In the genomic region with DNA sequence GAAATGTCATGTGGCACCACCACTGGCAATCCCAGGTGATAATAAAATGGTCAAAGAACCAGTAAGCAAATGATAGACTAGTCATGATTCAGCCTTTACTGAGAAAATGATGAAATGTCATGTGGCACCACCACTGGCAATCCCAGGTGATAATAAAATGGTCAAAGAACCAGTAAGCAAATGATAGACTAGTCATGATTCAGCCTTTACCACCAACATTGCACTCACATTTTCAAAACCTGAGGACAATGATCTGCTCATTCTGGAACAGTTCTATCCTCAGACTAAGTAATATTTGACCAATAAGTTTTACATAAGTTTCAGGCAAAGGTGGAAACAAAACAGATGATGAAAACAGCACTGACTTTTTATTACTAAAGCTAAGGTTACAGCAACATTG, we compare ENCODE assay signal across 7 cellular contexts. TPM values are rescaled to one million over a fixed set of nuclear protein-coding genes. Genes with fewer than 3 reads are reported as not detected.
DNase-seq lines count a peak whose midpoint lies in the region; ATAC-seq and TF ChIP-seq lines count a peak whose summit lies in the region.
"Not testable (repeated sequence)": the region's sequence is repeated elsewhere in the genome, so short reads cannot be mapped to it uniquely, and the experiment has no call there.

No MANE protein-coding gene starts in this region.

- H3K36me3 ChIP-seq in IMR-90 (ENCODE audit: control insufficient read depth, insufficient read depth, low read length); mammary epithelial cell (ENCODE audit: insufficient read depth, low read length): not testable (repeated sequence)

- H2AK9ac ChIP-seq in IMR-90 (replicated peaks; ENCODE audit: low read depth, low read length, poor library complexity), result not testable (repeated sequence)

- not testable (repeated sequence) for H2BK20ac ChIP-seq in IMR-90 (ENCODE audit: low read depth, low read length)

- H3K27me3 ChIP-seq in IMR-90 (ENCODE audit: control insufficient read depth, insufficient read depth, low read length); mammary epithelial cell (ENCODE audit: insufficient read depth, low read length): not testable (repeated sequence)
- H3K27me3 ChIP-seq in foreskin keratinocyte, result peaks cover 35% of the 10 kb centered on the region

- TF ChIP-seq POLR2A in IMR-90 (IDR thresholded peaks at IDR 0.05; ENCODE audit: low read depth, low read length), result not testable (repeated sequence)

- not testable (repeated sequence) for H3K36me3 Mint-ChIP-seq in activated CD4-positive, alpha-beta T cell treated with anti-CD3 and anti-CD28 coated beads for 36 hours (ENCODE audit: low read depth); activated T-cell treated with anti-CD3 and anti-CD28 coated beads, Interleukin-2, amount 50 U/mL, for 72 hours (ENCODE audit: insufficient read depth in 2 of 2)

- H4K5ac ChIP-seq in IMR-90 (ENCODE audit: low read depth, low read length), result not testable (repeated sequence)

- H4K20me1 ChIP-seq in IMR-90 (ENCODE audit: insufficient read depth, low read length); mammary epithelial cell (ENCODE audit: insufficient read depth, low read length): not testable (repeated sequence)

- intact Hi-C loops in IMR-90 (cut with micrococcal nuclease); activated CD4-positive, alpha-beta T cell treated with anti-CD3 and anti-CD28 coated beads for 36 hours (cut with DNase I, micrococcal nuclease); mammary epithelial cell (cut with micrococcal nuclease): not testable (repeated sequence)

- H2AFZ ChIP-seq in IMR-90 (replicated peaks; ENCODE audit: low read length, poor library complexity), result not testable (repeated sequence)
- H2AFZ ChIP-seq in mammary epithelial cell (ENCODE audit: low read depth, low read length), result peak overlapping the region; percentile 7

- in situ Hi-C loops in Caki2 (cut with HindIII; ENCODE audit: low pct_unique_long_range_greater_than_20kb, low sequenced_read_pairs); IMR-90 (cut with MboI; ENCODE audit: low sequenced_read_pairs); mammary epithelial cell (cut with MboI; ENCODE audit: low sequenced_read_pairs in 2 of 2): not testable (repeated sequence)

- peaks cover 0 to 34% of the 10 kb centered on the region in 2 experiments; a peak in 2 of 4 replicates for H3K79me1 ChIP-seq in IMR-90 (ENCODE audit: low read depth in 1 of 2, low read length in 2 of 2)

- not testable (repeated sequence) for H2BK15ac ChIP-seq in IMR-90 (ENCODE audit: low read depth, low read length)

- H3K4me3 ChIP-seq in IMR-90 (ENCODE audit: insufficient read depth, low read depth, low read length); mammary epithelial cell (replicated peaks in 1 of 3; ENCODE audit: insufficient read depth in 1 of 3, low read depth in 2 of 3, low read length in 3 of 3): not testable (repeated sequence)

- not testable (repeated sequence) for H4K8ac ChIP-seq in IMR-90 (ENCODE audit: low read depth in 2 of 2, low read length in 2 of 2)

- H3K4me1 Mint-ChIP-seq in activated CD4-positive, alpha-beta T cell treated with anti-CD3 and anti-CD28 coated beads for 36 hours, result peaks cover 35% of the 10 kb centered on the region
- H3K4me1 Mint-ChIP-seq in activated T-cell treated with anti-CD3 and anti-CD28 coated beads, Interleukin-2, amount 50 U/mL, for 72 hours (ENCODE audit: low read depth), result peaks cover 29% of the 10 kb centered on the region

- not testable (repeated sequence) for ATAC-seq in IMR-90 (ENCODE audit: low read depth)
- peak; percentile 53 for ATAC-seq in activated CD4-positive, alpha-beta T cell treated with anti-CD3 and anti-CD28 coated beads for 36 hours
- peak; percentile 26 to 61 for ATAC-seq in activated T-cell treated with anti-CD3 and anti-CD28 coated beads, Interleukin-2, amount 50 U/mL, for 72 hours (replicated peaks in 1 of 2)
- peak; percentile 4 for ATAC-seq in foreskin keratinocyte

- H3K56ac ChIP-seq in IMR-90 (ENCODE audit: extremely low read depth, insufficient read depth, low read length), result not testable (repeated sequence)

- H2BK5ac ChIP-seq in IMR-90 (ENCODE audit: low read depth, low read length, poor library complexity, severe bottlenecking), result peak overlapping the region; percentile 52

- H3K4me1 ChIP-seq in IMR-90 (ENCODE audit: control insufficient read depth, insufficient read depth, low read length); mammary epithelial cell (ENCODE audit: insufficient read depth, low read length); foreskin keratinocyte: not testable (repeated sequence)

- not testable (repeated sequence) for H2AK5ac ChIP-seq in IMR-90 (ENCODE audit: low read depth, low read length)

- peak overlapping the region; percentile 42; the same call in 1 of the 2 replicates for H3K23ac ChIP-seq in IMR-90 (ENCODE audit: low read depth, low read length)

- H3K18ac ChIP-seq in IMR-90 (ENCODE audit: low read depth, low read length), result not testable (repeated sequence)

- not testable (repeated sequence) for TF ChIP-seq CTCF in IMR-90 (conservative IDR thresholded peaks at IDR 0.05; ENCODE audit: low read depth, low read length); mammary epithelial cell (conservative IDR thresholded peaks at IDR 0.05 in 1 of 2, IDR thresholded peaks at IDR 0.05 in 1 of 2; ENCODE audit: extremely low read depth in 1 of 2, insufficient read depth in 1 of 2, low read depth in 1 of 2, low read length in 2 of 2); foreskin keratinocyte (conservative IDR thresholded peaks at IDR 0.05)

- not testable (repeated sequence) for H3K4ac ChIP-seq in IMR-90 (ENCODE audit: low read depth, low read length)

- POLR2A ChIA-PET in IMR-90 (lab: Charles Lee; ENCODE audit: unreplicated experiment), result not testable (repeated sequence)
- POLR2A ChIA-PET in activated CD4-positive, alpha-beta T cell treated with anti-CD3 and anti-CD28 coated beads for 36 hours (lab: Charles Lee), result interaction anchor here (1.9 kb wide), 1 partner anchor 35 kb away, joined by 9 read pairs; a partner anchor contains a TSS

- H3K27ac ChIP-seq in IMR-90 (ENCODE audit: insufficient read depth, low read length); mammary epithelial cell (ENCODE audit: insufficient read depth, low read depth, low read length); foreskin keratinocyte: not testable (repeated sequence)

- H3K27ac Mint-ChIP-seq in activated CD4-positive, alpha-beta T cell treated with anti-CD3 and anti-CD28 coated beads for 36 hours, result peak overlapping the region; percentile 75
- H3K27ac Mint-ChIP-seq in activated T-cell treated with anti-CD3 and anti-CD28 coated beads, Interleukin-2, amount 50 U/mL, for 72 hours, result not testable (repeated sequence)

- H4K91ac ChIP-seq in IMR-90 (ENCODE audit: insufficient read depth, low read depth, low read length), result not testable (repeated sequence)

- H3K79me2 ChIP-seq in mammary epithelial cell (ENCODE audit: insufficient read depth, low read length), result not testable (repeated sequence)

- H3K27me3 Mint-ChIP-seq in activated CD4-positive, alpha-beta T cell treated with anti-CD3 and anti-CD28 coated beads for 36 hours; activated T-cell treated with anti-CD3 and anti-CD28 coated beads, Interleukin-2, amount 50 U/mL, for 72 hours (ENCODE audit: low read depth): not testable (repeated sequence)

- H3K4me2 ChIP-seq in IMR-90 (ENCODE audit: low read depth, low read length), result peak overlapping the region; percentile 74; the same call in 1 of the 2 replicates
- not testable (repeated sequence) for H3K4me2 ChIP-seq in mammary epithelial cell (ENCODE audit: insufficient read depth, low read depth, low read length)

- H2BK120ac ChIP-seq in IMR-90 (ENCODE audit: low read depth, low read length), result not testable (repeated sequence)

- CTCF ChIA-PET in IMR-90 (lab: Yijun Ruan, JAX), result interaction anchor here (0.6 to 0.8 kb wide), 2 partner anchors 122 to 169 kb away, joined by 3 to 11 read pairs; no protein-coding TSS in a partner anchor
- CTCF ChIA-PET in activated CD4-positive, alpha-beta T cell treated with anti-CD3 and anti-CD28 coated beads for 36 hours (lab: Charles Lee), result interaction anchor here (1.2 to 1.4 kb wide), 2 partner anchors 35 to 223 kb away, joined by 3 to 4 read pairs; a partner anchor contains a TSS
- CTCF ChIA-PET in mammary epithelial cell (lab: Charles Lee; ENCODE audit: low non-redundant PET), result not testable (repeated sequence)

- not testable (repeated sequence) for H3K9me1 ChIP-seq in IMR-90 (ENCODE audit: insufficient read depth, low read length)

- dilution Hi-C loops in IMR-90 (cut with HindIII; ENCODE audit: low sequenced_read_pairs, unreplicated experiment); mammary epithelial cell (cut with HindIII; ENCODE audit: low sequenced_read_pairs): not testable (repeated sequence)

- H3K14ac ChIP-seq in IMR-90 (replicated peaks; ENCODE audit: low read depth, low read length), result not testable (repeated sequence)

- BruUV-seq in IMR-90 (replicated peaks; lab: Mats Ljungman, UMichigan); mammary epithelial cell (replicated peaks; lab: Mats Ljungman, UMichigan): not testable (repeated sequence)

- H3K9me3 Mint-ChIP-seq in activated CD4-positive, alpha-beta T cell treated with anti-CD3 and anti-CD28 coated beads for 36 hours (ENCODE audit: low read depth); activated T-cell treated with anti-CD3 and anti-CD28 coated beads, Interleukin-2, amount 50 U/mL, for 72 hours: not testable (repeated sequence)

- not testable (repeated sequence) for H3K9ac ChIP-seq in IMR-90 (ENCODE audit: low read depth, low read length); mammary epithelial cell (ENCODE audit: insufficient read depth, low read length)

- not testable (repeated sequence) for TF ChIP-seq RAD21 in IMR-90 (IDR thresholded peaks at IDR 0.05; ENCODE audit: low read length)

- peak overlapping the region; percentile 87 for H3K4me3 Mint-ChIP-seq in activated CD4-positive, alpha-beta T cell treated with anti-CD3 and anti-CD28 coated beads for 36 hours
- H3K4me3 Mint-ChIP-seq in activated T-cell treated with anti-CD3 and anti-CD28 coated beads, Interleukin-2, amount 50 U/mL, for 72 hours, result peak overlapping the region in 1 of 2 donors; percentile 92

- peak; percentile 19 for DNase-seq in Caki2 (ENCODE audit: low read depth)
- DNase-seq in IMR-90; activated CD4-positive, alpha-beta T cell treated with anti-CD3 and anti-CD28 coated beads for 36 hours; foreskin keratinocyte: not testable (repeated sequence)
- DNase-seq in activated T-cell treated with anti-CD3 and anti-CD28 coated beads, Interleukin-2, amount 50 U/mL, for 72 hours, result peak in 1 of 2 donors; percentile 12
- peak; percentile 45 for DNase-seq in mammary epithelial cell
- DNase-seq in renal cortical epithelial cell (ENCODE audit: low read depth), result peak; percentile 59

- H3K9me3 ChIP-seq in IMR-90 (ENCODE audit: control insufficient read depth, insufficient read depth, low read length); mammary epithelial cell (replicated peaks; ENCODE audit: insufficient read depth, low read length): not testable (repeated sequence)

RNA-seq across cellular contexts. Expression of a gene that starts 3.2 kb away (rescaled TPM):
- total RNA-seq in Caki2 (2014; rRNA removed; shearing (Covaris generic); ENCODE audit: low replicate concordance), result 0.12 and 1.3 TPM in 2 replicates
- total RNA-seq in IMR-90 (2012; rRNA removed) (22.2 and 34.7 TPM in 2 replicates), mammary epithelial cell (1 to 10 TPM in 1 of 2 donors, under 1 TPM in 1; 0.33 to 2.7 TPM), foreskin keratinocyte (0.39 and 0.78 TPM in 2 replicates), renal cortical epithelial cell (0.55 and 2.4 TPM in 2 replicates)
- polyA plus RNA-seq in IMR-90 (2012; rRNA removed) (5.7 and 8.1 TPM in 2 replicates), mammary epithelial cell (0.69 TPM), foreskin keratinocyte (0.03 and 0.07 TPM in 2 replicates)
- polyA plus RNA-seq in IMR-90 (2012; cell fraction: cytosol; rRNA removed), result 0.71 and 1.5 TPM in 2 replicates
- polyA plus RNA-seq in IMR-90 (2012; cell fraction: nucleus; rRNA removed; ENCODE audit: low replicate concordance), result 2.3 and 18.3 TPM in 2 replicates
- total RNA-seq in activated CD4-positive, alpha-beta T cell treated with anti-CD3 and anti-CD28 coated beads for 36 hours, result 1 to 10 TPM; 8.1 TPM
- 10 to 100 TPM in 1 of 2 donors, 1 to 10 TPM in 1; 4.9 to 15.3 TPM for total RNA-seq in activated T-cell treated with anti-CD3 and anti-CD28 coated beads, Interleukin-2, amount 50 U/mL, for 72 hours
- polyA minus RNA-seq in mammary epithelial cell, result 1.2 TPM

RNA-seq across cellular contexts. Expression of a gene that starts 34.9 kb away (rescaled TPM):
- 47.1 and 60.6 TPM in 2 replicates for total RNA-seq in Caki2 (2014; rRNA removed; shearing (Covaris generic); ENCODE audit: low replicate concordance)
- 48.0 and 48.9 TPM in 2 replicates for total RNA-seq in IMR-90 (2012; rRNA removed)
- 75.9 and 84.2 TPM in 2 replicates for polyA plus RNA-seq in IMR-90 (2012; rRNA removed)
- 21.1 and 38.5 TPM in 2 replicates for polyA plus RNA-seq in IMR-90 (2012; cell fraction: cytosol; rRNA removed)
- 29.6 and 115 TPM in 2 replicates for polyA plus RNA-seq in IMR-90 (2012; cell fraction: nucleus; rRNA removed; ENCODE audit: low replicate concordance)
- 1 to 10 TPM; 2.9 to 4.4 TPM for total RNA-seq in activated CD4-positive, alpha-beta T cell treated with anti-CD3 and anti-CD28 coated beads for 36 hours
- total RNA-seq in activated T-cell treated with anti-CD3 and anti-CD28 coated beads, Interleukin-2, amount 50 U/mL, for 72 hours, result 1 to 10 TPM; 2.4 to 4.1 TPM
- total RNA-seq in mammary epithelial cell, result 10 to 100 TPM; 29.9 to 37.0 TPM
- 30.0 TPM for polyA plus RNA-seq in mammary epithelial cell
- 21.8 TPM for polyA minus RNA-seq in mammary epithelial cell
- total RNA-seq in foreskin keratinocyte, result 26.9 and 27.4 TPM in 2 replicates
- 14.2 and 16.5 TPM in 2 replicates for polyA plus RNA-seq in foreskin keratinocyte
- 23.6 and 55.8 TPM in 2 replicates for total RNA-seq in renal cortical epithelial cell
